Comparison of ENCODE assay signal across 36 cellular contexts in the genomic region with DNA sequence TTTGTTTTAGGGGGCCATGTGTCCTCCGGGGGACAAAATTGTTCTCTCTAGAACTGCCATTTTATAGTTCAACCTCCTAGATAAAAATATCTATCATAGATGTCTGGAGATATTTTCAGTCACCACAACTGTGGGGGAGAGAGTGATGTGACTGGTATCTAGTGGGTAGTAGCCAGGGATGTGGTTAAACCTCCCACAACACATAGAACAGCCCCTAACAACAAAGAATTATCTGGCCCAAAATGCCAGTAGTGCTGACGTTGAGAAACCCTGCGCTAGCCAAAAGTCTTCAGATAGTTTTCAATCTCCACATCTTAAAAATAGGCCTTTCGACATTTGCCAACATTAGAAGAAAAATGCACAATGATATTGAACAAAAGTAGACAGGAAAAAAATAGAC. TPM values are rescaled to one million over a fixed set of nuclear protein-coding genes. Genes with fewer than 3 reads are reported as not detected.
DNase-seq lines count a peak whose midpoint lies in the region; ATAC-seq and TF ChIP-seq lines count a peak whose summit lies in the region.
"Had no signal": no experiment of that assay in that cellular context is flagged by ENCODE, and none has a peak within 500 bp of the region (broad histone marks: within the 10 kb centered on the region; RNA-seq: fewer than 3 reads in every experiment).

No MANE protein-coding gene starts in this region.

- H4K20me1 ChIP-seq in DND-41 (ENCODE audit: insufficient read depth, low read length): no peaks in the 10 kb centered on the region

- H3K27ac ChIP-seq in DND-41 (ENCODE audit: low read length): no peak overlapping the region
- H3K27ac ChIP-seq: heart left ventricle, vagina, VCaP had no signal

- H3K9me3 ChIP-seq in DND-41 (ENCODE audit: insufficient read depth, low read length, severe bottlenecking): no peaks in the 10 kb centered on the region
- H3K9me3 ChIP-seq: BE2C, heart left ventricle, vagina had no signal

- peak overlapping the region; percentile 51 for H3K27ac Mint-ChIP-seq in osteocyte (ENCODE audit: unreplicated experiment)
- H3K27ac Mint-ChIP-seq: activated naive CD4-positive, alpha-beta T cell treated with anti-CD3 and anti-CD28 coated beads, Interleukin-2, amount 50 U/mL, for 24 hours; CD8-positive, alpha-beta T cell; dendritic cell treated with granulocyte-macrophage colony-stimulating factor and Interleukin-4, amounts not matched to agents 40 ng/mL and 50 ng/mL, for 4 days; natural killer cell had no signal

- no peaks in the 10 kb centered on the region for H3K36me3 ChIP-seq in DND-41 (ENCODE audit: insufficient read depth, low read length)
- H3K36me3 ChIP-seq: BE2C, heart left ventricle, vagina had no signal

- H3K4me3 ChIP-seq in DND-41 (ENCODE audit: low read depth in 1 of 2, low read length in 2 of 2) (no peak overlapping the region), NB4 (ENCODE audit: low read depth, low read length) (no peak overlapping the region)
- H3K4me3 ChIP-seq: GM12878, heart left ventricle, K562, vagina had no signal

- peaks cover 23% of the 10 kb centered on the region for H3K4me1 Mint-ChIP-seq in osteocyte (ENCODE audit: unreplicated experiment)
- H3K4me1 Mint-ChIP-seq: activated naive CD4-positive, alpha-beta T cell treated with anti-CD3 and anti-CD28 coated beads, Interleukin-2, amount 50 U/mL, for 24 hours had no signal

- H3K4me3 Mint-ChIP-seq in osteocyte (ENCODE audit: unreplicated experiment): no peak overlapping the region
- H3K4me3 Mint-ChIP-seq: activated naive CD4-positive, alpha-beta T cell treated with anti-CD3 and anti-CD28 coated beads, Interleukin-2, amount 50 U/mL, for 24 hours; CD8-positive, alpha-beta T cell; dendritic cell treated with granulocyte-macrophage colony-stimulating factor and Interleukin-4, amounts not matched to agents 40 ng/mL and 50 ng/mL, for 4 days; natural killer cell had no signal

- peaks cover 4% of the 10 kb centered on the region for H3K9me3 Mint-ChIP-seq in osteocyte (ENCODE audit: unreplicated experiment)
- H3K9me3 Mint-ChIP-seq: natural killer cell had no signal

- no peaks in the 10 kb centered on the region for H3K27me3 Mint-ChIP-seq in osteocyte (ENCODE audit: unreplicated experiment)

- H2AFZ ChIP-seq in DND-41 (ENCODE audit: low read depth, low read length): no peak overlapping the region

- peak; percentile 52; the same call in 1 of the 3 replicates for ATAC-seq in DND-41 (ENCODE audit: insufficient read depth, low read depth)
- ATAC-seq in GM21447 (IDR thresholded peaks at IDR 0.05; ENCODE audit: unreplicated experiment): no peak
- ATAC-seq in activated CD4-positive, CD25-positive, alpha-beta regulatory T cell treated with anti-CD3 and anti-CD28 coated beads, Interleukin-2, amount 50 U/mL, for 24 hours: no peak
- ATAC-seq in HG03025 (IDR thresholded peaks at IDR 0.05; ENCODE audit: low FRiP score, unreplicated experiment): no peak
- ATAC-seq: CD8-positive, alpha-beta T cell; esophagus mucosa; GM12878; heart left ventricle; K562; Panc1 had no signal

- TF ChIP-seq CTCF in DND-41 (IDR thresholded peaks at IDR 0.05; ENCODE audit: borderline replicate concordance, extremely low read depth, low read length, poor library complexity, severe bottlenecking) (no peak), NB4 (IDR thresholded peaks at IDR 0.05; ENCODE audit: low read depth, low read length) (no peak), osteocyte (IDR thresholded peaks at IDR 0.05) (no peak)

- DNase-seq in DND-41: no peak
- peak; percentile 28 for DNase-seq in NB4 (ENCODE audit: low read depth)
- peak; percentile 15 for DNase-seq in astrocyte of the hippocampus (ENCODE audit: low read depth, low spot score)
- no peak for DNase-seq in osteocyte (ENCODE audit: extremely low spot score, unreplicated experiment)
- no peak for DNase-seq in mucosa of gallbladder (ENCODE audit: low spot score)
- DNase-seq: activated CD4-positive, alpha-beta T cell treated with anti-CD3 and anti-CD28 coated beads for 48 hours; aorta; BE2C; caudate nucleus; CD8-positive, alpha-beta T cell; DMS 273 treated with DMSO at 0.1 percent for 48 hours; foreskin melanocyte; heart left ventricle; MM.1S; natural killer cell; NCI-H1436; NCI-H2081 treated with DMSO at 0.1 percent for 48 hours; SHP77 treated with DMSO at 0.1 percent for 48 hours; stimulated activated naive CD4-positive, alpha-beta T cell treated with Interleukin-2 at 50 U/mL for 16 hours had no signal

- H3K79me2 ChIP-seq in DND-41 (ENCODE audit: insufficient read depth, low read length): no peaks in the 10 kb centered on the region

- no peaks in the 10 kb centered on the region for H3K36me3 Mint-ChIP-seq in osteocyte (ENCODE audit: unreplicated experiment)
- H3K36me3 Mint-ChIP-seq: CD8-positive, alpha-beta T cell; natural killer cell had no signal

- no peaks in the 10 kb centered on the region for H3K4me1 ChIP-seq in DND-41 (ENCODE audit: insufficient read depth, low read length)
- H3K4me1 ChIP-seq: BE2C, heart left ventricle, vagina had no signal

- TF ChIP-seq POLR2A in NB4 (IDR thresholded peaks at IDR 0.05; ENCODE audit: extremely low read depth, insufficient read length): no peak

- H3K4me2 ChIP-seq in DND-41 (ENCODE audit: insufficient read depth, low read length): no peak overlapping the region

- H3K27me3 ChIP-seq in DND-41 (ENCODE audit: insufficient read depth, low read length, poor library complexity): no peaks in the 10 kb centered on the region
- H3K27me3 ChIP-seq: BE2C, vagina had no signal

- no peak overlapping the region for H3K9ac ChIP-seq in DND-41 (ENCODE audit: low read depth, low read length)

RNA-seq across cellular contexts. Expression of gene SUPT20HL2, which starts 19.0 kb away (rescaled TPM):
- total RNA-seq in osteocyte (not detected in 2 replicates), mucosa of gallbladder (not detected)
- total RNA-seq: activated CD8-positive, alpha-beta memory T cell treated with anti-CD3 and anti-CD28 coated beads for 36 hours; aorta; CD8-positive, alpha-beta T cell; esophagus mucosa; GM12878; K562; kidney epithelial cell; liver; natural killer cell; skeletal muscle tissue; T-helper 2 cell treated with Interferon-gamma antibody and Interleukin-4, amounts not matched to agents 100 ng/mL and 5 ng/mL, for 36 hours; vagina had no signal

RNA-seq across cellular contexts. Expression of gene SUPT20HL1, which starts 27.6 kb away (rescaled TPM):
- total RNA-seq in osteocyte: not detected in 2 replicates
- 0.12 TPM for total RNA-seq in mucosa of gallbladder
- total RNA-seq: CD8-positive, alpha-beta T cell; esophagus mucosa; GM12878; heart left ventricle; K562; kidney epithelial cell; liver; natural killer cell; omental fat pad; skeletal muscle tissue; T-helper 2 cell treated with Interferon-gamma antibody and Interleukin-4, amounts not matched to agents 100 ng/mL and 5 ng/mL, for 36 hours; vagina had no signal

Comparison
In these comparisons a context has a peak if more than half of its experiments do, and no peak if none do; other contexts are left out.
1. DNase-seq: peak in NB4 (single experiment) and astrocyte of the hippocampus (single experiment); none in DND-41 (single experiment), osteocyte (single experiment) and mucosa of gallbladder (single experiment).